ENCODE assay signal across 35 cellular contexts in genomic region chr19:37087110-37087509, GRCh38.
"Had no signal": no experiment of that assay in that cellular context is flagged by ENCODE, and none has a peak within 500 bp of the region (broad histone marks: within the 10 kb centered on the region; RNA-seq: fewer than 3 reads in every experiment).

No MANE protein-coding gene starts in this region.

- DNase-seq: Karpas-422, Kasumi-1, MG63, MM.1S, MV-4-11, NCI-H1048, NCI-H1092, NCI-H1092 treated with DMSO at 0.1 percent for 48 hours, NCI-H1105, NCI-H1105 treated with DMSO at 0.1 percent for 48 hours, NCI-H1417, NCI-H1417 treated with DMSO at 0.1 percent for 48 hours, NCI-H1436, NCI-H1436 treated with DMSO at 0.1 percent for 48 hours, NCI-H146, NCI-H1694, NCI-H1694 treated with DMSO at 0.1 percent for 48 hours, NCI-H187, NCI-H187 treated with DMSO at 0.1 percent for 48 hours, NCI-H1930, NCI-H2029, NCI-H2029 treated with DMSO at 0.1 percent for 48 hours, NCI-H2081, NCI-H2081 treated with DMSO at 0.1 percent for 48 hours, NCI-H2107, NCI-H2171, NCI-H2171 treated with DMSO at 0.1 percent for 48 hours, NCI-H2227 treated with DMSO at 0.1 percent for 48 hours, NCI-H226, NCI-H345, NCI-H446, NCI-H446 treated with DMSO at 0.1 percent for 48 hours, NCI-H510A, NCI-H510A treated with DMSO at 0.1 percent for 48 hours, NCI-H524 had no signal

- H3K27me3 ChIP-seq: MG63 had no signal

- H3K4me3 ChIP-seq: MG63 had no signal
